ENCODE assay signal across 8 cellular contexts in the genomic region with DNA sequence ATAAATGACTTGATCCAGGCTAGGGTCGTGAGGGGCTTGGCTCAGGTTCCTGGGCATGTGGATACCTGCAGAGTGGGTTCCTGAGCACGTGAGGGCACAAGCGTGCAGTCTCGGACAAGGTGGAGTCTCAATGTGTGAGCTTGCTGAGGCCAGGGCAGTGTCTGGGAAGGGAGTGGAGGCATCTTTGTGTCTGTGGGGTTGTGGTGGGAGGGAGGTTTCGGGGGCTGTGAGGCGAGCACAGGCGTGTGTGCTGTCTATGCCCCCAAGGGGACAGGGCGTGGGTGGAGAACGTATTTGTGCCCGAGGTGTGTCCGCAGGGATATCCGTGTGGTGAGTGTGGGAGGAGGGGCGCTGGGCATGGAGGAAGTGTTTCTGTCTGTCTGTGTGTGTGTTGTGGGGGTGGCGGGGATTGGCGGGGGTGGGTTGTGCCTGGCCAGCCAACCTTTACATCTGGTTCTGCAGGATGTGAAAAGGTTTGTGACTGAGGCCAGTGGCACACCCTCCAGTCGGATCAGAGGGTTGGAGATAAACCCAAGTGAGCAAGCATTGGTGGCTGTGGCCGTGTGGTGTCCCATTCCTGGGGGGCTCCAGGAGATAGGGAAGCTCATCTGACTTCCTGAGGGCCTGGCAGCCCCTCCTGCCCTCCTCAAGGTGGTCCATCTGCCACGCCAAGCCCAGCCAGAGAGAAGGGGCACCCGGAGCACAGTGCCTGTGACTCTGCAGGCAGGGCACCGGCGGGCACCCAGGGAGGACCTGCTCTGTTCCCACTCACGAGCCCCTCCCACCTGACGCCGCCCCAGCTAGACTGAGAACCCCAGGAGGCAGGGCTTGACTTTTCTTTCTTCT. TPM values are rescaled to one million over a fixed set of nuclear protein-coding genes. Genes with fewer than 3 reads are reported as not detected.
DNase-seq lines count a peak whose midpoint lies in the region; ATAC-seq and TF ChIP-seq lines count a peak whose summit lies in the region.

No MANE protein-coding gene starts in this region.

- H3K79me2 ChIP-seq in mesendoderm (ENCODE audit: control insufficient read depth, insufficient read depth, low read length): no peaks in the 10 kb centered on the region

- H2BK5ac ChIP-seq in mesendoderm (ENCODE audit: low read length): peak overlapping the region; percentile 1

- no peak for DNase-seq in activated CD4-positive, CD25-positive, alpha-beta regulatory T cell treated with anti-CD3 and anti-CD28 coated beads, Interleukin-2, amount 50 U/mL, for 72 hours
- peak; percentile 54 for DNase-seq in LoVo (ENCODE audit: low spot score)
- DNase-seq in body of pancreas: peak in 3 of 4 donors; percentile 59 to 72 (median 60)
- DNase-seq in mesendoderm: no peak
- DNase-seq in globus pallidus (ENCODE audit: low spot score): no peak
- DNase-seq in ovary: no peak
- DNase-seq in glutamatergic neuron: no peak

- H4K5ac ChIP-seq in mesendoderm (ENCODE audit: low read length): no peak overlapping the region

- no peaks in the 10 kb centered on the region for H3K4me1 Mint-ChIP-seq in glutamatergic neuron (ENCODE audit: low read depth, unreplicated experiment)

- peaks cover 37% of the 10 kb centered on the region for H3K4me1 ChIP-seq in body of pancreas
- H3K4me1 ChIP-seq in mesendoderm (ENCODE audit: control insufficient read depth, low read depth, low read length): no peaks in the 10 kb centered on the region
- H3K4me1 ChIP-seq in ovary (ENCODE audit: insufficient read depth): no peaks in the 10 kb centered on the region

- no peaks in the 10 kb centered on the region for H3K79me1 ChIP-seq in mesendoderm (ENCODE audit: low read length)

- H3K9me3 ChIP-seq in body of pancreas: no peaks in the 10 kb centered on the region
- H3K9me3 ChIP-seq in ovary: no peaks in the 10 kb centered on the region

- peak; percentile 4 to 5 for ATAC-seq in activated CD4-positive, CD25-positive, alpha-beta regulatory T cell treated with anti-CD3 and anti-CD28 coated beads, Interleukin-2, amount 50 U/mL, for 24 hours
- ATAC-seq in body of pancreas: peak; percentile 50

- no peak overlapping the region for H3K4me3 Mint-ChIP-seq in glutamatergic neuron (ENCODE audit: unreplicated experiment)

- no peak overlapping the region for H4K8ac ChIP-seq in mesendoderm (ENCODE audit: low read depth, low read length)

- WGBS in body of pancreas, 2 donors: 36 to 53% methylated on average over 18 to 24 of the region's 24 CpGs
- no CpG with 5 or more reads among the region's 24 CpGs for WGBS in mesendoderm (ENCODE audit: extremely low coverage, insufficient coverage, low lambda C conversion rate)
- 81 to 86% (median 81%) methylated on average over 23 to 24 of the region's 24 CpGs for WGBS in ovary, 3 donors

- H2BK15ac ChIP-seq in mesendoderm (replicated peaks; ENCODE audit: low read depth): no peak overlapping the region

- H3K4ac ChIP-seq in mesendoderm (ENCODE audit: low read depth, low read length): no peak overlapping the region

- H3K4me2 ChIP-seq in mesendoderm (ENCODE audit: low read length): no peak overlapping the region

- H3K27me3 ChIP-seq in body of pancreas: no peaks in the 10 kb centered on the region
- H3K27me3 ChIP-seq in mesendoderm (ENCODE audit: insufficient read depth, low read length, poor library complexity): no peaks in the 10 kb centered on the region
- H3K27me3 ChIP-seq in ovary: no peaks in the 10 kb centered on the region

- H3K4me3 ChIP-seq in body of pancreas (no peak overlapping the region), mesendoderm (ENCODE audit: low read length) (no peak overlapping the region), ovary (no peak overlapping the region)

- TF ChIP-seq CTCF in body of pancreas (IDR thresholded peaks at IDR 0.05) (peak in 2 of 7 experiments; percentile 2 to 8), ovary (IDR thresholded peaks at IDR 0.05) (no peak), glutamatergic neuron (IDR thresholded peaks at IDR 0.05; ENCODE audit: partially characterized antibody, unreplicated experiment) (no peak)

- no peak overlapping the region for H3K23ac ChIP-seq in mesendoderm (ENCODE audit: low read length)

- H3K9me3 Mint-ChIP-seq in glutamatergic neuron (ENCODE audit: unreplicated experiment): peaks cover 9% of the 10 kb centered on the region

- H3K27ac Mint-ChIP-seq in glutamatergic neuron (ENCODE audit: unreplicated experiment): no peak overlapping the region

- intact Hi-C loops in body of pancreas (cut with DNase I) (loop anchor here (10.0 kb wide), 1 partner anchor 45 kb away; no protein-coding TSS in a partner anchor), ovary (cut with DNase I) (no loop called here)

- H3K36me3 ChIP-seq in body of pancreas (replicated peaks in 1 of 2; ENCODE audit: insufficient read depth in 1 of 2, low read depth in 2 of 2) (no peaks in the 10 kb centered on the region), mesendoderm (ENCODE audit: control insufficient read depth, insufficient read depth, low read length) (no peaks in the 10 kb centered on the region), ovary (no peaks in the 10 kb centered on the region)

- no peak for TF ChIP-seq EP300 in ovary (IDR thresholded peaks at IDR 0.05)

- H3K18ac ChIP-seq in mesendoderm (ENCODE audit: low read length): no peak overlapping the region

- H3K27ac ChIP-seq in body of pancreas: peak overlapping the region; percentile 2 to 87 (median 84)
- no peak overlapping the region for H3K27ac ChIP-seq in mesendoderm (ENCODE audit: low read depth, low read length)
- no peak overlapping the region for H3K27ac ChIP-seq in ovary

- H3K9ac ChIP-seq in mesendoderm (ENCODE audit: low read length): no peak overlapping the region

- H3K36me3 Mint-ChIP-seq in glutamatergic neuron (ENCODE audit: unreplicated experiment): peaks cover 2% of the 10 kb centered on the region

- peaks cover 8% of the 10 kb centered on the region for H3K27me3 Mint-ChIP-seq in glutamatergic neuron (ENCODE audit: unreplicated experiment)

- TF ChIP-seq POLR2A in body of pancreas (IDR thresholded peaks at IDR 0.05) (peak in 1 of 3 donors; percentile 41), ovary (IDR thresholded peaks at IDR 0.05) (no peak)

- H3K56ac ChIP-seq in mesendoderm (ENCODE audit: low read length): peak overlapping the region; percentile 38

- H2AK5ac ChIP-seq in mesendoderm (ENCODE audit: low read length): no peak overlapping the region

- H2BK120ac ChIP-seq in mesendoderm (ENCODE audit: low read depth, low read length): no peak overlapping the region

RNA-seq across cellular contexts. Expression of gene ZFP36L2, which starts 57.1 kb away (rescaled TPM):
- total RNA-seq in body of pancreas (100 to 1,000 TPM in 1 of 2 donors, 10 to 100 TPM in 1; 57.1 to 116 TPM), ovary (100 to 1,000 TPM; 115 to 369 (median 254) TPM), glutamatergic neuron (ENCODE audit: unreplicated experiment) (0.88 TPM)
- 71.1 TPM for polyA plus RNA-seq in mesendoderm (2013, experiment 1 of 2)
- 70.6 TPM for polyA plus RNA-seq in mesendoderm (2013, experiment 2 of 2)
- 100 to 1,000 TPM; 162 to 169 TPM for polyA plus RNA-seq in ovary

Comparison
In these comparisons a context has a peak if more than half of its experiments do, and no peak if none do; other contexts are left out.
1. DNase-seq: peak in LoVo (single experiment) and body of pancreas (3 of 4); none in activated CD4-positive, CD25-positive, alpha-beta regulatory T cell treated with anti-CD3 and anti-CD28 coated beads, Interleukin-2, amount 50 U/mL, for 72 hours (single experiment), mesendoderm (single experiment), globus pallidus (single experiment), ovary (0 of 5) and glutamatergic neuron (single experiment).
2. H3K27ac ChIP-seq: peak in body of pancreas (4 of 4); none in mesendoderm (single experiment) and ovary (0 of 2).
3. RNA of gene ZFP36L2, which starts 57.1 kb away (total RNA-seq): 115 to 369 TPM in ovary and 57.1 to 116 TPM in body of pancreas; 0.88 TPM in glutamatergic neuron (single experiment); every median in the first group is over 10 times any median in the second.